ENCODE assay signal across 35 cellular contexts in the genomic region with DNA sequence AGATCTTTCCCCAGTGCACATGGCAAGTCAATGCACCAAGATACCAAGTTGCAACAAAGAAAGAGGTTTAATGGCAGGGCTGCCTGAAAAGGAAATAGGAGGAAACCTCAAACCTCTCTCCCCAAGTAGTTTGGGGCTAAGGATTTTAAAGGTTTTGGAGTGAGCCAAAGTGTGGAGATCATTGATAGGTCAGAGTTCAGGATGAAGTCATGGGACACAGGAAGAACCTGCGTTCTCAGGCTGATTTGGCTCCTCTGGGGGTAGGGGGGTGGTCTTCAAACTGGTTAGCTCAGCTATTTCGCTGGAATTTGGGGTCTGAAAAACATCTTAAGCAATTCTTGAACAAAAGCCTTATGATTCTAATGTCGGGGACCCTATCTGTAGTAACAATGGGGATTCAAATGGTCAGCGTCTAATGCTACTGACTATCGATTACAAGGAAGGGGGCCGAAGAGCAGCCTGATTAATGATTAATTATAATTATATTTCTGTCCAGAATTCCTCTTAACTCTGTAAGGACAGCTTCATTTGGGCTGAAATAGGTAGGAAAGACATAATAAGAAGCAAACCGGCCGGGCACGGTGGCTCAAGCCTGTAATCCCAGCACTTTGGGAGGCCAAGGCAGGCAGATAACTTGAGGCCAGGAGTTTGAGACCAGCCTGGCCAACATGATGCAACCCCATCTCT. TPM values are rescaled to one million over a fixed set of nuclear protein-coding genes. Genes with fewer than 3 reads are reported as not detected.
"Had no signal": no experiment of that assay in that cellular context is flagged by ENCODE, and none has a peak within 500 bp of the region (broad histone marks: within the 10 kb centered on the region; RNA-seq: fewer than 3 reads in every experiment).

No MANE protein-coding gene starts in this region.

- H3K4me3 Mint-ChIP-seq: activated CD4-positive, alpha-beta T cell treated with anti-CD3 and anti-CD28 coated beads, Interleukin-2, amount 10 ng/mL, durations not matched to agents 24 days and 14 days; activated CD8-positive, alpha-beta T cell treated with anti-CD3 and anti-CD28 coated beads, Interleukin-2, amount 10 ng/mL, durations not matched to agents 7 days and 5 days; activated naive CD4-positive, alpha-beta T cell treated with anti-CD3 and anti-CD28 coated beads, Interleukin-2, amount 50 U/mL, for 24 hours; activated naive CD8-positive, alpha-beta T cell treated with anti-CD3 and anti-CD28 coated beads, Interleukin-2, amount 10 ng/mL, durations not matched to agents 7 days and 5 days; activated T-cell treated with anti-CD3 and anti-CD28 coated beads, Interleukin-2, amount 50 U/mL, for 24 hours; central memory CD8-positive, alpha-beta T cell; T-helper 1 cell treated with Interleukin-12 subunit alpha and Interleukin-12 subunit beta and Interleukin-4 antibody, amounts not matched to agents 30 μg/mL and 1 μg/mL, for 36 hours; T-helper 2 cell treated with Interferon-gamma antibody and Interleukin-4, amounts not matched to agents 5 μg/mL and 100 μg/mL, for 36 hours had no signal

- FAIRE-seq: TTC549 had no signal

- H3K27me3 Mint-ChIP-seq: activated naive CD4-positive, alpha-beta T cell treated with anti-CD3 and anti-CD28 coated beads, Interleukin-2, amount 50 U/mL, for 24 hours; activated T-cell treated with anti-CD3 and anti-CD28 coated beads, Interleukin-2, amount 50 U/mL, for 24 hours had no signal

- H3K9me3 Mint-ChIP-seq: activated CD4-positive, alpha-beta T cell treated with anti-CD3 and anti-CD28 coated beads, Interleukin-2, amount 10 ng/mL, durations not matched to agents 24 days and 14 days; activated naive CD4-positive, alpha-beta T cell treated with anti-CD3 and anti-CD28 coated beads, Interleukin-2, amount 50 U/mL, for 24 hours; activated naive CD8-positive, alpha-beta T cell treated with anti-CD3 and anti-CD28 coated beads, Interleukin-2, amount 10 ng/mL, durations not matched to agents 7 days and 5 days; activated T-cell treated with anti-CD3 and anti-CD28 coated beads, Interleukin-2, amount 50 U/mL, for 24 hours; activated T-helper 2 cell treated with anti-CD3 and anti-CD28 coated beads, Interferon-gamma antibody, Interleukin-2, Interleukin-4, amounts not matched to agents 10 μg/mL and 5 μg/mL and 100 μg/mL, durations not matched to agents 14 hours and 24 hours and 36 hours; central memory CD8-positive, alpha-beta T cell; T-helper 1 cell treated with Interleukin-12 subunit alpha and Interleukin-12 subunit beta and Interleukin-4 antibody, amounts not matched to agents 30 μg/mL and 1 μg/mL, for 36 hours; T-helper 2 cell treated with Interferon-gamma antibody and Interleukin-4, amounts not matched to agents 5 μg/mL and 100 μg/mL, for 36 hours had no signal

- DNase-seq: activated CD4-positive, alpha-beta T cell treated with anti-CD3 and anti-CD28 coated beads, Interleukin-2, amount 10 ng/mL, durations not matched to agents 24 days and 14 days; activated CD4-positive, alpha-beta T cell treated with anti-CD3 and anti-CD28 coated beads, Interleukin-2, amount 50 U/mL, for 4 hours; activated CD8-positive, alpha-beta T cell treated with anti-CD3 and anti-CD28 coated beads, Interleukin-2, amount 10 ng/mL, durations not matched to agents 7 days and 5 days; activated gamma-delta T cell; activated naive CD4-positive, alpha-beta T cell treated with Interleukin-2 at 50 U/mL for 16 hours; activated naive CD8-positive, alpha-beta T cell treated with anti-CD3 and anti-CD28 coated beads, Interleukin-2, amount 10 ng/mL, durations not matched to agents 7 days and 5 days; activated T-cell treated with anti-CD3 and anti-CD28 coated beads, Interleukin-2, amount 50 U/mL, for 24 hours; amygdala; MM.1S; MV-4-11; NCI-H1092 treated with DMSO at 0.1 percent for 48 hours; NCI-H1417; NCI-H146; NCI-H187; NCI-H2029 treated with DMSO at 0.1 percent for 48 hours; NCI-H2107; NCI-H2171; NCI-H226; NCI-H446 treated with DMSO at 0.1 percent for 48 hours; NCI-H524; PC-3; Peyer's patch; RPMI8226; SHP77 treated with DMSO at 0.1 percent for 48 hours; SK-N-SH had no signal

- H3K9me3 ChIP-seq: ascending aorta, Peyer's patch, SJSA1, SK-N-SH had no signal

- ATAC-seq: activated CD8-positive, alpha-beta T cell treated with anti-CD3 and anti-CD28 coated beads, Interleukin-2, amount 10 ng/mL, durations not matched to agents 7 days and 5 days; PC-3 had no signal

- H3K36me3 Mint-ChIP-seq: activated naive CD4-positive, alpha-beta T cell treated with anti-CD3 and anti-CD28 coated beads, Interleukin-2, amount 50 U/mL, for 24 hours; activated naive CD8-positive, alpha-beta T cell treated with anti-CD3 and anti-CD28 coated beads, Interleukin-2, amount 10 ng/mL, durations not matched to agents 7 days and 5 days had no signal

- H3K27ac ChIP-seq: ascending aorta, cardiac muscle cell, Peyer's patch, SJSA1 had no signal

- H3K4me1 ChIP-seq: ascending aorta, Peyer's patch, SJSA1 had no signal

- H3K4me3 ChIP-seq: ascending aorta, cardiac muscle cell, Peyer's patch, SJSA1 had no signal

- H3K4me1 Mint-ChIP-seq: activated CD4-positive, alpha-beta T cell treated with anti-CD3 and anti-CD28 coated beads, Interleukin-2, amount 10 ng/mL, durations not matched to agents 24 days and 14 days; activated naive CD4-positive, alpha-beta T cell treated with anti-CD3 and anti-CD28 coated beads, Interleukin-2, amount 50 U/mL, for 24 hours; activated naive CD8-positive, alpha-beta T cell treated with anti-CD3 and anti-CD28 coated beads, Interleukin-2, amount 10 ng/mL, durations not matched to agents 7 days and 5 days; central memory CD8-positive, alpha-beta T cell had no signal

- H3K36me3 ChIP-seq: ascending aorta, cardiac muscle cell, Peyer's patch, SJSA1 had no signal

- H3K9ac ChIP-seq: SK-N-SH had no signal

- H3K4me2 ChIP-seq: SK-N-SH had no signal

- H3K27ac Mint-ChIP-seq: activated CD4-positive, alpha-beta T cell treated with anti-CD3 and anti-CD28 coated beads, Interleukin-2, amount 10 ng/mL, durations not matched to agents 24 days and 14 days; activated CD8-positive, alpha-beta T cell treated with anti-CD3 and anti-CD28 coated beads, Interleukin-2, amount 10 ng/mL, durations not matched to agents 7 days and 5 days; activated naive CD4-positive, alpha-beta T cell treated with anti-CD3 and anti-CD28 coated beads, Interleukin-2, amount 50 U/mL, for 24 hours; activated naive CD8-positive, alpha-beta T cell treated with anti-CD3 and anti-CD28 coated beads, Interleukin-2, amount 10 ng/mL, durations not matched to agents 7 days and 5 days; activated T-cell treated with anti-CD3 and anti-CD28 coated beads, Interleukin-2, amount 50 U/mL, for 24 hours; activated T-helper 2 cell treated with anti-CD3 and anti-CD28 coated beads, Interferon-gamma antibody, Interleukin-2, Interleukin-4, amounts not matched to agents 10 μg/mL and 5 μg/mL and 100 μg/mL, durations not matched to agents 14 hours and 24 hours and 36 hours; T-helper 1 cell treated with Interleukin-12 subunit alpha and Interleukin-12 subunit beta and Interleukin-4 antibody, amounts not matched to agents 30 μg/mL and 1 μg/mL, for 36 hours; T-helper 2 cell treated with Interferon-gamma antibody and Interleukin-4, amounts not matched to agents 5 μg/mL and 100 μg/mL, for 36 hours had no signal

- H3K27me3 ChIP-seq: ascending aorta, cardiac muscle cell, Peyer's patch, SJSA1 had no signal

RNA-seq across cellular contexts. Expression of a gene that starts 31.4 kb away (rescaled TPM):
- total RNA-seq: activated CD4-positive, alpha-beta T cell treated with anti-CD3 and anti-CD28 coated beads, Interleukin-2, amount 10 ng/mL, durations not matched to agents 24 days and 14 days; activated CD8-positive, alpha-beta T cell treated with anti-CD3 and anti-CD28 coated beads, Interleukin-2, amount 10 ng/mL, durations not matched to agents 7 days and 5 days; activated naive CD8-positive, alpha-beta T cell treated with anti-CD3 and anti-CD28 coated beads, Interleukin-2, amount 10 ng/mL, durations not matched to agents 7 days and 5 days; activated T-helper 2 cell treated with anti-CD3 and anti-CD28 coated beads, Interferon-gamma antibody, Interleukin-2, Interleukin-4, amounts not matched to agents 10 μg/mL and 5 μg/mL and 100 μg/mL, durations not matched to agents 14 hours and 24 hours and 36 hours; ascending aorta; LHCN-M2; PC-3; SJSA1 had no signal
- polyA plus RNA-seq: cardiac muscle cell, SK-N-SH had no signal

RNA-seq across cellular contexts. Expression of a gene that starts 40.5 kb away (rescaled TPM):
- total RNA-seq: activated CD4-positive, alpha-beta T cell treated with anti-CD3 and anti-CD28 coated beads, Interleukin-2, amount 10 ng/mL, durations not matched to agents 24 days and 14 days; activated CD8-positive, alpha-beta T cell treated with anti-CD3 and anti-CD28 coated beads, Interleukin-2, amount 10 ng/mL, durations not matched to agents 7 days and 5 days; activated naive CD8-positive, alpha-beta T cell treated with anti-CD3 and anti-CD28 coated beads, Interleukin-2, amount 10 ng/mL, durations not matched to agents 7 days and 5 days; activated T-helper 2 cell treated with anti-CD3 and anti-CD28 coated beads, Interferon-gamma antibody, Interleukin-2, Interleukin-4, amounts not matched to agents 10 μg/mL and 5 μg/mL and 100 μg/mL, durations not matched to agents 14 hours and 24 hours and 36 hours; ascending aorta; cardiac muscle cell; LHCN-M2; PC-3; SJSA1 had no signal
- polyA plus RNA-seq: cardiac muscle cell, SK-N-SH had no signal
